Comparison of ENCODE assay signal across 2 cellular contexts in genomic region chr19:24060687-24061356, GRCh38.
A peak's percentile ranks its signal among the peaks of the same experiment; 100 is the strongest.
TF ChIP-seq lines count a peak whose summit lies in the region.

No MANE protein-coding gene starts in this region.

TF ChIP-seq in IMR-90, 13 proteins besides CTCF, POLR2A, EP300 and RAD21:
- TF ChIP-seq ELK1 (IDR thresholded peaks at IDR 0.05; ENCODE audit: borderline replicate concordance, low read depth, low read length) = no peak
- TF ChIP-seq CEBPB (IDR thresholded peaks at IDR 0.05; ENCODE audit: low read depth, low read length) = peak; percentile 43

TF ChIP-seq in GM23338, 12 proteins besides CTCF, POLR2A, EP300 and RAD21:
- TF ChIP-seq JUNB (IDR thresholded peaks at IDR 0.05; ENCODE audit: unreplicated experiment) (no peak), NANOG (IDR thresholded peaks at IDR 0.05; ENCODE audit: borderline replicate concordance) (no peak), ETS1 (IDR thresholded peaks at IDR 0.05) (no peak), REST (IDR thresholded peaks at IDR 0.05; ENCODE audit: unreplicated experiment) (no peak), CREB1 (CRISPR knock-in tag; IDR thresholded peaks at IDR 0.05; ENCODE audit: low read depth) (no peak), POLR2AphosphoS5 (IDR thresholded peaks at IDR 0.05; ENCODE audit: low read depth) (no peak), ZNF114 (CRISPR knock-in tag; IDR thresholded peaks at IDR 0.05) (no peak), EZH2 (IDR thresholded peaks at IDR 0.05; ENCODE audit: low read depth, unreplicated experiment) (no peak), ZNF462 (CRISPR knock-in tag; IDR thresholded peaks at IDR 0.05) (no peak), ZNF331 (CRISPR knock-in tag; IDR thresholded peaks at IDR 0.05; ENCODE audit: low read depth) (no peak), EZH2phosphoT487 (IDR thresholded peaks at IDR 0.05; ENCODE audit: unreplicated experiment) (no peak), STAT1 (IDR thresholded peaks at IDR 0.05; ENCODE audit: unreplicated experiment) (no peak)
